30 cellular contexts compared by ENCODE assay signal in the genomic region with DNA sequence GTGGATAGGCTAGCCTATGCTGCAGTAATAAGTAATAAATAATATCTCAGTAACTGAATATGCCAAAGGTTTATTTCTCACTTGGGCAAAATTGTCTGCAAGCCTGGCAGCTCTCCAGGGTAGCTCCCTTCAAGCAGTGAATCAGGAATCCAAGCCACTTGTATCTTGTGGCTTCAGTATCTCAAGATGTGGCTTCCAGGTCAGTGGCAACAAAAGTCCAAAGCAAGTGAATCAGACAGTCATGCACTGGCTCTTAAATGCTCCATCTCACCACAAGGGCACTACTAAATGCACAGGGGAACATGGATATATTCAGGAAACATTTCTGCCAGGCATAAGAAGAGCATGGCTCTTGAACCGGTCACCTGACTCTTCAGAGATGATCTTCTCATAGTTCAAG.
A peak's percentile ranks its signal among the peaks of the same experiment; 100 is the strongest.
DNase-seq lines count a peak whose midpoint lies in the region; ATAC-seq lines count a peak whose summit lies in the region.
"Had no signal": no experiment of that assay in that cellular context is flagged by ENCODE, and none has a peak within 500 bp of the region (broad histone marks: within the 10 kb centered on the region; RNA-seq: fewer than 3 reads in every experiment).

No MANE protein-coding gene starts in this region.

- peak overlapping the region; percentile 20 for H3K27ac Mint-ChIP-seq in dendritic cell treated with granulocyte-macrophage colony-stimulating factor and Interleukin-4, amounts not matched to agents 40 ng/mL and 50 ng/mL, for 4 days
- H3K27ac Mint-ChIP-seq: activated naive CD4-positive, alpha-beta T cell treated with anti-CD3 and anti-CD28 coated beads, Interleukin-2, amount 50 U/mL, for 24 hours; memory B cell; stimulated activated naive B cell treated with anti-CD40 and anti-IgM and Interleukin-4, amounts not matched to agents 10 μg/mL and 1 μg/mL and 100 μg/mL, for 72 hours had no signal

- intact Hi-C loops in dendritic cell treated with granulocyte-macrophage colony-stimulating factor and Interleukin-4, amounts not matched to agents 40 ng/mL and 50 ng/mL, for 4 days (cut with micrococcal nuclease): no loop called here
- intact Hi-C loops in left colon (cut with DNase I, micrococcal nuclease): no loop called here

- H3K27me3 Mint-ChIP-seq in dendritic cell treated with granulocyte-macrophage colony-stimulating factor and Interleukin-4, amounts not matched to agents 40 ng/mL and 50 ng/mL, for 4 days: no peaks in the 10 kb centered on the region
- H3K27me3 Mint-ChIP-seq: activated naive CD4-positive, alpha-beta T cell treated with anti-CD3 and anti-CD28 coated beads, Interleukin-2, amount 50 U/mL, for 24 hours; memory B cell had no signal

- H3K36me3 Mint-ChIP-seq in dendritic cell treated with granulocyte-macrophage colony-stimulating factor and Interleukin-4, amounts not matched to agents 40 ng/mL and 50 ng/mL, for 4 days (ENCODE audit: low read depth): no peaks in the 10 kb centered on the region
- H3K36me3 Mint-ChIP-seq: activated naive CD4-positive, alpha-beta T cell treated with anti-CD3 and anti-CD28 coated beads, Interleukin-2, amount 50 U/mL, for 24 hours; CD14-positive monocyte; memory B cell; stimulated activated naive B cell treated with anti-CD40 and anti-IgM and Interleukin-4, amounts not matched to agents 10 μg/mL and 1 μg/mL and 100 μg/mL, for 72 hours had no signal

- no peak overlapping the region for H3K4me3 Mint-ChIP-seq in dendritic cell treated with granulocyte-macrophage colony-stimulating factor and Interleukin-4, amounts not matched to agents 40 ng/mL and 50 ng/mL, for 4 days
- H3K4me3 Mint-ChIP-seq: activated naive CD4-positive, alpha-beta T cell treated with anti-CD3 and anti-CD28 coated beads, Interleukin-2, amount 50 U/mL, for 24 hours; CD14-positive monocyte; memory B cell; stimulated activated naive B cell treated with anti-CD40 and anti-IgM and Interleukin-4, amounts not matched to agents 10 μg/mL and 1 μg/mL and 100 μg/mL, for 72 hours had no signal

- H3K9me3 Mint-ChIP-seq in dendritic cell treated with granulocyte-macrophage colony-stimulating factor and Interleukin-4, amounts not matched to agents 40 ng/mL and 50 ng/mL, for 4 days: no peaks in the 10 kb centered on the region
- H3K9me3 Mint-ChIP-seq: activated naive CD4-positive, alpha-beta T cell treated with anti-CD3 and anti-CD28 coated beads, Interleukin-2, amount 50 U/mL, for 24 hours; CD14-positive monocyte; memory B cell; stimulated activated naive B cell treated with anti-CD40 and anti-IgM and Interleukin-4, amounts not matched to agents 10 μg/mL and 1 μg/mL and 100 μg/mL, for 72 hours had no signal

- ATAC-seq in left colon: no peak
- ATAC-seq: esophagus mucosa; gastrocnemius medialis; left cardiac atrium; stimulated activated naive B cell treated with anti-CD40 and anti-IgM and Interleukin-4, amounts not matched to agents 10 μg/mL and 1 μg/mL and 100 μg/mL, for 72 hours; upper lobe of right lung had no signal

- peaks cover 52% of the 10 kb centered on the region for H3K4me1 Mint-ChIP-seq in dendritic cell treated with granulocyte-macrophage colony-stimulating factor and Interleukin-4, amounts not matched to agents 40 ng/mL and 50 ng/mL, for 4 days (ENCODE audit: low read depth)
- H3K4me1 Mint-ChIP-seq: activated naive CD4-positive, alpha-beta T cell treated with anti-CD3 and anti-CD28 coated beads, Interleukin-2, amount 50 U/mL, for 24 hours; memory B cell; stimulated activated naive B cell treated with anti-CD40 and anti-IgM and Interleukin-4, amounts not matched to agents 10 μg/mL and 1 μg/mL and 100 μg/mL, for 72 hours had no signal

- DNase-seq in DMS79 (lab: John Stamatoyannopoulos, UW): peak; percentile 2
- DNase-seq in DMS79 treated with DMSO at 0.1 percent for 48 hours (lab: John Stamatoyannopoulos, UW): no peak
- peak; percentile 4 for DNase-seq in RKO (ENCODE audit: low spot score)
- DNase-seq in non-pigmented ciliary epithelial cell (ENCODE audit: low read depth): peak; percentile 65
- DNase-seq in NK-92 (lab: John Stamatoyannopoulos, UW; ENCODE audit: unreplicated experiment): no peak
- DNase-seq in left colon: no peak
- DNase-seq in NCI-H146 (lab: John Stamatoyannopoulos, UW): no peak
- DNase-seq: 8988T; activated CD4-positive, alpha-beta T cell treated with anti-CD3 and anti-CD28 coated beads for 48 hours; activated CD8-positive, alpha-beta memory T cell treated with anti-CD3 and anti-CD28 coated beads for 24 hours; activated T-cell treated with anti-CD3 and anti-CD28 coated beads for 4 hours; amygdala; caudate nucleus; gastrocnemius medialis; H7; KG1; left cardiac atrium; MM.1S; NCI-H1417 treated with DMSO at 0.1 percent for 48 hours; NCI-H446; NCI-H82; ovary; stimulated activated naive B cell treated with anti-CD40 and anti-IgM and Interleukin-4, amounts not matched to agents 10 μg/mL and 1 μg/mL and 100 μg/mL, for 72 hours; T1000; upper lobe of right lung had no signal

Comparison
In these comparisons a context has a peak if more than half of its experiments do, and no peak if none do; other contexts are left out.
1. DNase-seq: peak in DMS79 (single experiment), RKO (single experiment) and non-pigmented ciliary epithelial cell (single experiment); none in DMS79 treated with DMSO at 0.1 percent for 48 hours (single experiment), NK-92 (single experiment), left colon (0 of 2) and NCI-H146 (single experiment).